In genomic region chr20:41532935-41533334, GRCh38 we compare ENCODE assay signal across 16 cellular contexts.
"Had no signal": no experiment of that assay in that cellular context is flagged by ENCODE, and none has a peak within 500 bp of the region (broad histone marks: within the 10 kb centered on the region; RNA-seq: fewer than 3 reads in every experiment).

No MANE protein-coding gene starts in this region.

- H3K27ac ChIP-seq: brain microvascular endothelial cell, pancreas, sigmoid colon, spleen, suprapubic skin had no signal

- DNase-seq: activated CD4-positive, alpha-beta T cell treated with anti-CD3 and anti-CD28 coated beads, Interleukin-2, amount 50 U/mL, for 48 hours; activated gamma-delta T cell; activated naive CD8-positive, alpha-beta T cell treated with anti-CD3 and anti-CD28 coated beads, Interleukin-2, amount 10 ng/mL, durations not matched to agents 7 days and 5 days; activated T-cell treated with anti-CD3 and anti-CD28 coated beads, Interleukin-2, amount 50 U/mL, for 1 hour; anterior cingulate cortex; brain microvascular endothelial cell; cerebellar nuclear complex; hippocampal formation; pancreas; sigmoid colon; spleen; T-helper 9 cell had no signal

- H3K4me1 Mint-ChIP-seq: activated naive CD8-positive, alpha-beta T cell treated with anti-CD3 and anti-CD28 coated beads, Interleukin-2, amount 10 ng/mL, durations not matched to agents 7 days and 5 days had no signal

- H3K9me3 Mint-ChIP-seq: dendritic cell treated with granulocyte-macrophage colony-stimulating factor and Interleukin-4, amounts not matched to agents 40 ng/mL and 50 ng/mL, for 4 days; type B pancreatic cell had no signal

- H3K4me1 ChIP-seq: pancreas, sigmoid colon, suprapubic skin had no signal

- H3K4me3 ChIP-seq: pancreas, sigmoid colon, spleen, suprapubic skin had no signal

- H3K27me3 Mint-ChIP-seq: activated naive CD8-positive, alpha-beta T cell treated with anti-CD3 and anti-CD28 coated beads, Interleukin-2, amount 10 ng/mL, durations not matched to agents 7 days and 5 days; dendritic cell treated with granulocyte-macrophage colony-stimulating factor and Interleukin-4, amounts not matched to agents 40 ng/mL and 50 ng/mL, for 4 days; stimulated activated naive CD8-positive, alpha-beta T cell treated with anti-CD3 and anti-CD28 coated beads, Interleukin-15, Interleukin-2, amounts not matched to agents 100 ng/mL and 50 ng/mL, for 24 hours; type B pancreatic cell had no signal

- H3K4me3 Mint-ChIP-seq: activated naive CD8-positive, alpha-beta T cell treated with anti-CD3 and anti-CD28 coated beads, Interleukin-2, amount 10 ng/mL, durations not matched to agents 7 days and 5 days; dendritic cell treated with granulocyte-macrophage colony-stimulating factor and Interleukin-4, amounts not matched to agents 40 ng/mL and 50 ng/mL, for 4 days; stimulated activated naive CD8-positive, alpha-beta T cell treated with anti-CD3 and anti-CD28 coated beads, Interleukin-15, Interleukin-2, amounts not matched to agents 100 ng/mL and 50 ng/mL, for 24 hours; type B pancreatic cell had no signal

- H3K27me3 ChIP-seq: brain microvascular endothelial cell, pancreas, sigmoid colon, spleen, suprapubic skin had no signal

- H3K9me3 ChIP-seq: pancreas, sigmoid colon, suprapubic skin had no signal

- H3K27ac Mint-ChIP-seq: activated naive CD8-positive, alpha-beta T cell treated with anti-CD3 and anti-CD28 coated beads, Interleukin-2, amount 10 ng/mL, durations not matched to agents 7 days and 5 days; dendritic cell treated with granulocyte-macrophage colony-stimulating factor and Interleukin-4, amounts not matched to agents 40 ng/mL and 50 ng/mL, for 4 days; stimulated activated naive CD8-positive, alpha-beta T cell treated with anti-CD3 and anti-CD28 coated beads, Interleukin-15, Interleukin-2, amounts not matched to agents 100 ng/mL and 50 ng/mL, for 24 hours; type B pancreatic cell had no signal

- H3K36me3 ChIP-seq: brain microvascular endothelial cell had no signal
